In the genomic region with DNA sequence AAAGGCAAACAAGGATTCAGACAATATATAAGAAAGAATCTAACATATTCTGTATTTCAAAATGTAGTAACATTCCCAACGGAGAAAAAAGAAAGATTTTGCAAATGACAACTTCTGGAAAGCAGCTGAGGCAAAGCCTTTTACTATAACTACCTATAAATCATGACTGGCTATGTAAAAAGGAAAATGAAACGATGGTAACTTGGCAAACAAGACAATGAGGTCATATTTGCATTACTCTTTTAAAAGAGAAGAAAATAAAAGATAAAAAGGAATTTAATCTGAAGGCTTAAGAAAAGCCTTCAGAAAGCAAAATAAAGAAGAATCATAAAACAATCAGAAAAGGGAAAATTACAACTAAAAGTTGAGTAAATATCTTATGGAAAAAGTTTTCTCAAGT, we compare ENCODE assay signal across 24 cellular contexts. TPM values are rescaled to one million over a fixed set of nuclear protein-coding genes. Genes with fewer than 3 reads are reported as not detected.
DNase-seq lines count a peak whose midpoint lies in the region; TF ChIP-seq lines count a peak whose summit lies in the region.
"Had no signal": no experiment of that assay in that cellular context is flagged by ENCODE, and none has a peak within 500 bp of the region (broad histone marks: within the 10 kb centered on the region; RNA-seq: fewer than 3 reads in every experiment).

No MANE protein-coding gene starts in this region.

- WGBS in hepatocyte (ENCODE audit: low lambda C conversion rate, missing lambda C conversion rate) = 72% methylated on average over 2 of the region's 2 CpGs

- peaks cover 16% of the 10 kb centered on the region for H3K4me1 ChIP-seq in hepatocyte (ENCODE audit: insufficient read depth)

- peak; percentile 10 for DNase-seq in SHP77 treated with DMSO at 0.1 percent for 48 hours (lab: John Stamatoyannopoulos, UW)
- DNase-seq in SHP77 (lab: John Stamatoyannopoulos, UW) = no peak
- DNase-seq in choroid plexus epithelial cell (ENCODE audit: low read depth) = peak; percentile 18
- DNase-seq in hepatocyte (ENCODE audit: low spot score) = no peak
- no peak for DNase-seq in MV-4-11 (lab: John Stamatoyannopoulos, UW)
- no peak for DNase-seq in H4 (ENCODE audit: low spot score)
- no peak for DNase-seq in coronary artery (ENCODE audit: low spot score)
- no peak for DNase-seq in NCI-H2107 (lab: John Stamatoyannopoulos, UW)
- DNase-seq: activated B cell treated with CpG ODN at 0.5 μM for 24 hours; activated CD4-positive, alpha-beta T cell treated with anti-CD3 and anti-CD28 coated beads, Interleukin-2, amount 50 U/mL, for 1 hour; activated naive CD8-positive, alpha-beta T cell treated with anti-CD3 and anti-CD28 coated beads, Interleukin-2, amount 50 U/mL, for 24 hours; activated T-cell treated with anti-CD3 and anti-CD28 coated beads, Interleukin-2, amount 50 U/mL, for 4 hours; caudate nucleus; CD4-positive, CD25-positive, alpha-beta regulatory T cell; H9; immature natural killer cell; Karpas-422; left colon; mammary epithelial cell; NCI-H1436; NCI-H82; RPMI8226; stimulated activated CD4-positive, alpha-beta T cell treated with anti-CD3 and anti-CD28 coated beads, Interleukin-4, amount 100 ng/mL, for 4 hours; T-cell had no signal

- no peaks in the 10 kb centered on the region for H3K27me3 ChIP-seq in hepatocyte

- no peak overlapping the region for H3K27ac ChIP-seq in hepatocyte
- H3K27ac ChIP-seq in coronary artery = no peak overlapping the region

- TF ChIP-seq CTCF in choroid plexus epithelial cell (conservative IDR thresholded peaks at IDR 0.05; ENCODE audit: low read depth, low read length) = no peak
- no peak for TF ChIP-seq CTCF in hepatocyte (IDR thresholded peaks at IDR 0.05; ENCODE audit: poor library complexity)
- no peak for TF ChIP-seq CTCF in coronary artery (IDR thresholded peaks at IDR 0.05)

- H3K79me2 ChIP-seq in hepatocyte = no peaks in the 10 kb centered on the region

- H2AFZ ChIP-seq in hepatocyte = no peak overlapping the region

- no peaks in the 10 kb centered on the region for H3K9me3 ChIP-seq in hepatocyte (ENCODE audit: low read depth)

- H3K9me2 ChIP-seq in hepatocyte (replicated peaks; ENCODE audit: insufficient read depth) = no peaks in the 10 kb centered on the region

- peak overlapping the region; percentile 17 for H3K4me2 ChIP-seq in hepatocyte

- H4K20me1 ChIP-seq in hepatocyte (ENCODE audit: insufficient read depth, poor library complexity, severe bottlenecking) = no peaks in the 10 kb centered on the region

- no peaks in the 10 kb centered on the region for H3K36me3 ChIP-seq in hepatocyte (replicated peaks; ENCODE audit: insufficient read depth, low read depth)

- H3K4me3 ChIP-seq in choroid plexus epithelial cell (ENCODE audit: low read depth, low read length) = no peak overlapping the region
- H3K4me3 ChIP-seq in hepatocyte = no peak overlapping the region
- no peak overlapping the region for H3K4me3 ChIP-seq in coronary artery

RNA-seq across cellular contexts. Expression of gene ASPM, which starts 25.1 kb away (rescaled TPM):
- 7.6 and 8.2 TPM in 2 replicates for total RNA-seq in hepatocyte
- 2.8 and 3.2 TPM in 2 replicates for polyA plus RNA-seq in hepatocyte
- 18.2 and 28.4 TPM in 2 replicates for total RNA-seq in H4 (2014; rRNA removed; shearing (Covaris generic))

RNA-seq across cellular contexts. Expression of gene ZBTB41, which starts 29.6 kb away (rescaled TPM):
- total RNA-seq in hepatocyte = 16.2 and 16.6 TPM in 2 replicates
- polyA plus RNA-seq in hepatocyte = 1.5 and 2.0 TPM in 2 replicates
- 5.6 and 6.6 TPM in 2 replicates for total RNA-seq in H4 (2014; rRNA removed; shearing (Covaris generic))

Comparison
In these comparisons a context has a peak if more than half of its experiments do, and no peak if none do; other contexts are left out.
1. DNase-seq: peak in SHP77 treated with DMSO at 0.1 percent for 48 hours (single experiment) and choroid plexus epithelial cell (single experiment); none in SHP77 (0 of 2), hepatocyte (single experiment), MV-4-11 (single experiment), H4 (single experiment), coronary artery (single experiment) and NCI-H2107 (single experiment).